1 cellular context compared by ENCODE assay signal in the genomic region with DNA sequence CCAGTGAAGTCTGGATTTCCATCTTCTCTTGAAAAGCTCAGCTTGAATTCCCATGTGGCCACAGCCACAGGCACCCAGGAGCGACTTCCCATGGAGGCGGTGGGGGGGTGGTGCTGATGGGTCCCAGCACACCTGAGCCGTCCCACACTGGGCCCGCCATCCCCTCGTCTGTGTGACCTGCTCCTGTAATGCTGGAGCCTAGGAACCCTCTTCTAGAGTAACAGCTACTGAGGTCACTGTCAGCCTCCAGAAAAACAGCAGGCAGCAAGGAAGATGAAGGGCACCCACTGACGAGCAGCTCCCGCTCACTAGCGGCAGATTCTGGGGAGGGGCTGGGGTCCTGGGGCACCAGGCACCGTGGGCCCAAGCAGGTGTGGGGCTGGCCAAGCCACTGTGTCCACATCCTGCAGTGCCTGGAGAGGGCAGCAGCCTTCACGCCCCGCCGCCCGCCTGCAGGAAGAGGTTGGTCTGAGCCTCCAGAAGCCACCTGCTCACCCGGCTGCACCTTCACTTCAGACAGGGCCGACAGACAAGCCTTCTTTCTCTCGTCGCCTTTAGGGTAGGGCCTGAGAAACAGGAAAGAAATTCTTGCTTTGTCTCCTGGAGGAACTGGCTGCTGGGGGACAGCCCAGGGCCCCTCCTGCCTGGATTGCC.
A peak's percentile ranks its signal among the peaks of the same experiment; 100 is the strongest.
TF ChIP-seq lines count a peak whose summit lies in the region.
"Not testable (repeated sequence)": the region's sequence is repeated elsewhere in the genome, so short reads cannot be mapped to it uniquely, and the experiment has no call there.

No MANE protein-coding gene starts in this region.

TF ChIP-seq in K562, 482 proteins besides CTCF, POLR2A, EP300 and RAD21:
- TF ChIP-seq FOXA3 (CRISPR knock-in tag; conservative IDR thresholded peaks at IDR 0.05 in 1 of 2, IDR thresholded peaks at IDR 0.05 in 1 of 2) (0 out of 4 replicates have a peak, but pooled peaks of 1 of the 2 experiments have one; percentile 40), POLR2G (IDR thresholded peaks at IDR 0.05; ENCODE audit: low read depth, low read length) (0 out of 2 replicates have a peak, but pooled peaks have one; percentile 27), JUN (CRISPR knock-in tag; IDR thresholded peaks at IDR 0.05; ENCODE audit: borderline replicate concordance) (peak; percentile 71; the same call in 1 of the 2 replicates), TEAD4 (CRISPR knock-in tag; IDR thresholded peaks at IDR 0.05; ENCODE audit: borderline replicate concordance) (peak; percentile 79; the same call in 1 of the 2 replicates)
- TF ChIP-seq JUN (IDR thresholded peaks at IDR 0.05; ENCODE audit: borderline replicate concordance, low read depth, low read length); TEAD4 (IDR thresholded peaks at IDR 0.05; ENCODE audit: low read length): not testable (repeated sequence)
